Comparison of ENCODE assay signal across 1 cellular context in genomic region chr2:119702918-119703401, GRCh38.
TF ChIP-seq lines count a peak whose summit lies in the region.

No MANE protein-coding gene starts in this region.

TF ChIP-seq in HepG2, 621 proteins besides CTCF, POLR2A, EP300 and RAD21 (continued from another document and continues in another):
- TF ChIP-seq UBTF (CRISPR knock-in tag; IDR thresholded peaks at IDR 0.05) (peak; percentile 72), BRD4 (CRISPR knock-in tag; IDR thresholded peaks at IDR 0.05) (no peak), GATAD2A (CRISPR knock-in tag; IDR thresholded peaks at IDR 0.05) (0 out of 2 replicates have a peak, but pooled peaks have one; percentile 52), ELF3 (CRISPR knock-in tag; IDR thresholded peaks at IDR 0.05) (peak; percentile 54), GABPB1 (CRISPR knock-in tag; IDR thresholded peaks at IDR 0.05) (peak; percentile 60), ZNF354B (CRISPR knock-in tag; IDR thresholded peaks at IDR 0.05) (0 out of 2 replicates have a peak, but pooled peaks have one; percentile 26), MIXL1 (CRISPR knock-in tag; IDR thresholded peaks at IDR 0.05) (0 out of 2 replicates have a peak, but pooled peaks have one; percentile 24), ZKSCAN8 (CRISPR knock-in tag; IDR thresholded peaks at IDR 0.05; ENCODE audit: borderline replicate concordance) (peak; percentile 50; the same call in 1 of the 2 replicates), RXRB (CRISPR knock-in tag; IDR thresholded peaks at IDR 0.05; ENCODE audit: borderline replicate concordance) (peak; percentile 70; the same call in 1 of the 2 replicates), ZZZ3 (CRISPR knock-in tag; IDR thresholded peaks at IDR 0.05; ENCODE audit: borderline replicate concordance) (no peak), TFDP2 (CRISPR knock-in tag; IDR thresholded peaks at IDR 0.05) (no peak), ZBTB20 (CRISPR knock-in tag; IDR thresholded peaks at IDR 0.05; ENCODE audit: borderline replicate concordance, low read depth) (peak; percentile 35; the same call in 1 of the 2 replicates), ZSCAN29 (CRISPR knock-in tag; conservative IDR thresholded peaks at IDR 0.05) (0 out of 2 replicates have a peak, but pooled peaks have one; percentile 72), NFATC3 (CRISPR knock-in tag; IDR thresholded peaks at IDR 0.05) (0 out of 2 replicates have a peak, but pooled peaks have one; percentile 50), MAX (IDR thresholded peaks at IDR 0.05) (peak; percentile 11; the same call in 1 of the 2 replicates), MLX (CRISPR knock-in tag; IDR thresholded peaks at IDR 0.05) (no peak), ZNF512B (CRISPR knock-in tag; IDR thresholded peaks at IDR 0.05; ENCODE audit: borderline replicate concordance) (peak; percentile 83; the same call in 1 of the 2 replicates), TRAFD1 (CRISPR knock-in tag; IDR thresholded peaks at IDR 0.05; ENCODE audit: borderline replicate concordance) (no peak), ZNF782 (CRISPR knock-in tag; IDR thresholded peaks at IDR 0.05; ENCODE audit: borderline replicate concordance) (peak; percentile 65; the same call in 1 of the 2 replicates), ZNF883 (CRISPR knock-in tag; IDR thresholded peaks at IDR 0.05; ENCODE audit: not compliant biosample characterization) (peak; percentile 63), SALL1 (CRISPR knock-in tag; IDR thresholded peaks at IDR 0.05) (peak; percentile 82), KMT2A (CRISPR knock-in tag; IDR thresholded peaks at IDR 0.05) (peak; percentile 68), LCORL (IDR thresholded peaks at IDR 0.05) (no peak), LCORL (CRISPR knock-in tag; IDR thresholded peaks at IDR 0.05) (peak; percentile 79), ZNF557 (CRISPR knock-in tag; IDR thresholded peaks at IDR 0.05) (no peak), ZNF512 (CRISPR knock-in tag; IDR thresholded peaks at IDR 0.05) (no peak), ZNF704 (CRISPR knock-in tag; IDR thresholded peaks at IDR 0.05; ENCODE audit: borderline replicate concordance) (peak; percentile 29; the same call in 1 of the 2 replicates), ETV5 (CRISPR knock-in tag; IDR thresholded peaks at IDR 0.05; ENCODE audit: borderline replicate concordance) (peak; percentile 29; the same call in 1 of the 2 replicates), ZNF691 (CRISPR knock-in tag; IDR thresholded peaks at IDR 0.05; ENCODE audit: borderline replicate concordance, low read depth) (no peak), HOXA5 (CRISPR knock-in tag; IDR thresholded peaks at IDR 0.05) (no peak; the same call in 1 of the 2 replicates), ELF4 (CRISPR knock-in tag; IDR thresholded peaks at IDR 0.05; ENCODE audit: borderline replicate concordance) (no peak), GTF2F1 (IDR thresholded peaks at IDR 0.05; ENCODE audit: low read length) (no peak), PAX8 (CRISPR knock-in tag; IDR thresholded peaks at IDR 0.05; ENCODE audit: borderline replicate concordance) (no peak), ERF (CRISPR knock-in tag; IDR thresholded peaks at IDR 0.05) (0 out of 2 replicates have a peak, but pooled peaks have one; percentile 29), ZFX (CRISPR knock-in tag; IDR thresholded peaks at IDR 0.05; ENCODE audit: low read depth) (peak; percentile 66), CBFB (CRISPR knock-in tag; IDR thresholded peaks at IDR 0.05) (peak; percentile 81), THAP9 (CRISPR knock-in tag; IDR thresholded peaks at IDR 0.05; ENCODE audit: borderline replicate concordance) (peak; percentile 71; the same call in 1 of the 2 replicates), KAT8 (CRISPR knock-in tag; IDR thresholded peaks at IDR 0.05) (0 out of 2 replicates have a peak, but pooled peaks have one; percentile 47), KDM2A (CRISPR knock-in tag; IDR thresholded peaks at IDR 0.05; ENCODE audit: borderline replicate concordance, low read depth) (peak; percentile 75; the same call in 1 of the 2 replicates), ETV6 (CRISPR knock-in tag; conservative IDR thresholded peaks at IDR 0.05) (no peak), MXD3 (CRISPR knock-in tag; IDR thresholded peaks at IDR 0.05) (0 out of 2 replicates have a peak, but pooled peaks have one; percentile 44), ZNF605 (CRISPR knock-in tag; IDR thresholded peaks at IDR 0.05) (peak; percentile 46; the same call in 1 of the 2 replicates), BRF2 (CRISPR knock-in tag; IDR thresholded peaks at IDR 0.05) (0 out of 2 replicates have a peak, but pooled peaks have one; percentile 22), TBX2 (CRISPR knock-in tag; IDR thresholded peaks at IDR 0.05; ENCODE audit: borderline replicate concordance) (0 out of 2 replicates have a peak, but pooled peaks have one; percentile 43), MEF2D (CRISPR knock-in tag; IDR thresholded peaks at IDR 0.05) (peak; percentile 64; the same call in 1 of the 2 replicates), SIN3A (IDR thresholded peaks at IDR 0.05; ENCODE audit: borderline replicate concordance, low read depth, low read length) (no peak), ZMYM2 (CRISPR knock-in tag; IDR thresholded peaks at IDR 0.05) (no peak)
